ENCODE assay signal across 8 cellular contexts in the genomic region with DNA sequence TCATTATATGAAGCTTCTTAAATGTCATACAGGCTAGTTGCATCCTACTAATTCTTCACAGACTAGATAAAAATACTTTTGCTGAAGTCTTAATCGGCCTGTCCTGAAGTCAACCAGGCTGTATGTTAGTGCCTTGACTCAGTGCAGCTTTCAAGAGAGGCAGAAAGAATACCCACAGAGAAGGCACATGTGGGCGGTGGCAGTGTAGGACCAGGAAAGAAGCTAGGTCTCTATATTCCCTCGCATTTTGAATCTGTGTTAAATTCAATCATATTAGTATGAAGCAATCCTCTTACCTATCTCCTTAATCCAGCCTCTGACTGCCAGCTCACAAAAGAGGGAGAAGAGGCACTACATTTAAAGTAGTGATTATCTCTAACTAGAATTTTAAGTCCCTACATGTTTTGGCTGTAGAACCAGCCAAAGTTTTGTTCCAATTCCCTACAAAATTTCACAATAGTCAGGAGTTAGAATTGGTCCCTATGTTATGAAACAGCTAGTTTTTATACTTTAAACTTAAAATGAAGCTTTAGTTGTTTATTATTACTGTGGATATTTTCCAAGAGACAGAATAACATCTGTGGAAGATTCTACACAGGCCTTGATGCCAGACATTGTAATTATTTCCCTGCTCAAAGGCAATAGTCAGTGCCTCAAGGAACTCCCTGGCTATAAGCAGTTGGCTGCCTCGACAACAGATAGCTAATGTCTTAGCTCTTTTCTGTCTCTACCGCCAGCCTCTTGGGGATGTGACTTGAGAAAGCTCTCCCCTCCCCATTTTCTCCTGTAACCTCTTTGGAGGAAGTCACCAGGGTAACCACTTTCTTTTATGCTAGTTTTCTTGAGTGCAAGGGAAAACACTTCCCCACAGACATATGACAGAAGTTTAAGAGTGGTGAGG. TPM values are rescaled to one million over a fixed set of nuclear protein-coding genes. Genes with fewer than 3 reads are reported as not detected.
DNase-seq lines count a peak whose midpoint lies in the region; ATAC-seq and TF ChIP-seq lines count a peak whose summit lies in the region.

No MANE protein-coding gene starts in this region.

- peak overlapping the region; percentile 75 for H3K27ac Mint-ChIP-seq in memory B cell

- H3K4me3 ChIP-seq in adrenal gland = no peak overlapping the region
- H3K4me3 ChIP-seq in upper lobe of right lung = no peak overlapping the region

- no peak for DNase-seq in Right ventricle myocardium superior
- no peak for DNase-seq in Right ventricle myocardium inferior (ENCODE audit: missing footprints)
- DNase-seq in adrenal gland = no peak
- no peak for DNase-seq in memory B cell (ENCODE audit: low spot score in 2 of 2)
- DNase-seq in upper lobe of right lung = no peak
- no peak for DNase-seq in NCI-H2227 treated with DMSO at 0.1 percent for 48 hours (lab: John Stamatoyannopoulos, UW)

- TF ChIP-seq CTCF in adrenal gland (IDR thresholded peaks at IDR 0.05) (no peak), upper lobe of right lung (IDR thresholded peaks at IDR 0.05) (no peak)

- no peaks in the 10 kb centered on the region for H3K36me3 ChIP-seq in adrenal gland (replicated peaks in 1 of 2)
- H3K36me3 ChIP-seq in upper lobe of right lung = no peaks in the 10 kb centered on the region

- WGBS in adrenal gland, 4 donors = 65 to 67% (median 66%) methylated on average over 5 of the region's 5 CpGs

- H3K9me3 Mint-ChIP-seq in memory B cell = no peaks in the 10 kb centered on the region

- intact Hi-C loops in Right ventricle myocardium superior (cut with DNase I) (no loop called here), Right ventricle myocardium inferior (cut with DNase I) (loop anchor here (2.0 kb wide), 1 partner anchor 31 kb away; no protein-coding TSS in a partner anchor), adrenal gland (cut with DNase I) (no loop called here), upper lobe of right lung (cut with DNase I) (no loop called here)

- H3K27ac ChIP-seq in adrenal gland = peak overlapping the region in 4 of 5 donors; percentile 48 to 92 (median 86)
- peak overlapping the region; percentile 68 for H3K27ac ChIP-seq in upper lobe of right lung

- no peaks in the 10 kb centered on the region for H3K9me3 ChIP-seq in adrenal gland (replicated peaks in 1 of 3)
- no peaks in the 10 kb centered on the region for H3K9me3 ChIP-seq in upper lobe of right lung

- H3K4me1 ChIP-seq in adrenal gland (replicated peaks in 1 of 2) = peaks cover 64 to 90% of the 10 kb centered on the region in 2 donors
- peaks cover 86% of the 10 kb centered on the region for H3K4me1 ChIP-seq in upper lobe of right lung

- peak overlapping the region; percentile 37 for H3K4me3 Mint-ChIP-seq in memory B cell

- peak; percentile 3 for ATAC-seq in Right ventricle myocardium superior (ENCODE audit: poor library complexity)
- no peak for ATAC-seq in Right ventricle myocardium inferior
- peak; percentile 18 for ATAC-seq in memory B cell (ENCODE audit: low read depth)
- ATAC-seq in upper lobe of right lung = no peak
- no peak for ATAC-seq in HG02623 (IDR thresholded peaks at IDR 0.05; ENCODE audit: unreplicated experiment)
- no peak for ATAC-seq in GM21367 (IDR thresholded peaks at IDR 0.05; ENCODE audit: unreplicated experiment)

- H3K27me3 Mint-ChIP-seq in memory B cell = no peaks in the 10 kb centered on the region

- H3K27me3 ChIP-seq in adrenal gland (no peaks in the 10 kb centered on the region), upper lobe of right lung (no peaks in the 10 kb centered on the region)

- peaks cover 50% of the 10 kb centered on the region for H3K4me1 Mint-ChIP-seq in memory B cell

- no peak for TF ChIP-seq POLR2A in adrenal gland (IDR thresholded peaks at IDR 0.05)

- peaks cover 9% of the 10 kb centered on the region for H3K36me3 Mint-ChIP-seq in memory B cell

RNA-seq across cellular contexts. Expression of a gene that starts 31.9 kb away (rescaled TPM):
- total RNA-seq in Right ventricle myocardium superior = 27.2 TPM
- 25.8 TPM for total RNA-seq in Right ventricle myocardium inferior
- 10 to 100 TPM; 24.1 to 46.7 (median 37.3) TPM for total RNA-seq in adrenal gland
- polyA plus RNA-seq in adrenal gland = 10 to 100 TPM; 11.5 to 20.9 (median 19.7) TPM
- total RNA-seq in upper lobe of right lung = 49.0 TPM

Comparison
In these comparisons a context has a peak if more than half of its experiments do, and no peak if none do; other contexts are left out.
1. ATAC-seq: peak in Right ventricle myocardium superior (single experiment) and memory B cell (single experiment); none in Right ventricle myocardium inferior (single experiment), upper lobe of right lung (single experiment), HG02623 (single experiment) and GM21367 (single experiment).